In the genomic region with DNA sequence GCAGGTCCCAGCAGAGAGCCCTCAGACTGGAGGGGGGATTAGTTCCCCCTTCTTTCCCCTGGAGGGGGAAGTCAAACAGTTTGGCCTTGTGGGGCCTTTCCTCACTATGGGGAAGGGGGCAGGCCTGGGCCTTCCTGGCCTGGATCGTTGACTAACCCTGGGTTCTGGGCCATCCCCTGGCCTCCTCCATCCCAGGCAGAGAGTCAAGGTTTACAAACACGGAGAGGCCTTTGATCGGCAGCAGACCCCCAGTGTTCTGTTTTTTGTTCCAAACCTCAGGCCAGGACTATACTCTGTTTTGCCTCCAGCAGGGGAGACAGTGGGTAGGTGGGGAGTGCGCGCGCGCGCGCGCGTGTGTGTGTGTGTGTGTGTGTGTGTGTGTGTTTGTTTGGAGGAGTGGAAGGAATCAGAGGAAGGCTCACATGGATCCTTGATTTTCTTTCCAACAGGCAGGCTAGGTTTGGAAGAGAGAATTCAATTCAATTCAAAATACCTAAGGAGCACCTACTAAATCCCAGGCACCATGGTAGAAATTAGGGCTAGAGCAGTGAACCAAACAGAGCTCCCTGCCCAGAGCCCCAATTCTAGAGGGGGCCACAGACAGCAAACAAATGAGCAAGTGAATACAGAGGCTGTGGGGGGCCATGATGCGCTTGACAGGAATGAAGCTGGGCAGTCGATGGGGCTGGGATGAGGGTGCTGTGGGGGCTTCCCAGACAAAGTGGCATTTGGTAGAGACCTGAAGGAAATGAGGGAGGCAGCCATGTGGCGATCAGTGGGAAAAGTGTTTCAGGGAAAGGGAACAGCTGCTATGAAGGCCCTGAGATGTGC, we compare ENCODE assay signal across 1 cellular context.
TF ChIP-seq lines count a peak whose summit lies in the region.

No MANE protein-coding gene starts in this region.

TF ChIP-seq in HepG2, 621 proteins besides CTCF, POLR2A, EP300 and RAD21 (continued from another document and continues in another):
- TF ChIP-seq, protein P1, sequence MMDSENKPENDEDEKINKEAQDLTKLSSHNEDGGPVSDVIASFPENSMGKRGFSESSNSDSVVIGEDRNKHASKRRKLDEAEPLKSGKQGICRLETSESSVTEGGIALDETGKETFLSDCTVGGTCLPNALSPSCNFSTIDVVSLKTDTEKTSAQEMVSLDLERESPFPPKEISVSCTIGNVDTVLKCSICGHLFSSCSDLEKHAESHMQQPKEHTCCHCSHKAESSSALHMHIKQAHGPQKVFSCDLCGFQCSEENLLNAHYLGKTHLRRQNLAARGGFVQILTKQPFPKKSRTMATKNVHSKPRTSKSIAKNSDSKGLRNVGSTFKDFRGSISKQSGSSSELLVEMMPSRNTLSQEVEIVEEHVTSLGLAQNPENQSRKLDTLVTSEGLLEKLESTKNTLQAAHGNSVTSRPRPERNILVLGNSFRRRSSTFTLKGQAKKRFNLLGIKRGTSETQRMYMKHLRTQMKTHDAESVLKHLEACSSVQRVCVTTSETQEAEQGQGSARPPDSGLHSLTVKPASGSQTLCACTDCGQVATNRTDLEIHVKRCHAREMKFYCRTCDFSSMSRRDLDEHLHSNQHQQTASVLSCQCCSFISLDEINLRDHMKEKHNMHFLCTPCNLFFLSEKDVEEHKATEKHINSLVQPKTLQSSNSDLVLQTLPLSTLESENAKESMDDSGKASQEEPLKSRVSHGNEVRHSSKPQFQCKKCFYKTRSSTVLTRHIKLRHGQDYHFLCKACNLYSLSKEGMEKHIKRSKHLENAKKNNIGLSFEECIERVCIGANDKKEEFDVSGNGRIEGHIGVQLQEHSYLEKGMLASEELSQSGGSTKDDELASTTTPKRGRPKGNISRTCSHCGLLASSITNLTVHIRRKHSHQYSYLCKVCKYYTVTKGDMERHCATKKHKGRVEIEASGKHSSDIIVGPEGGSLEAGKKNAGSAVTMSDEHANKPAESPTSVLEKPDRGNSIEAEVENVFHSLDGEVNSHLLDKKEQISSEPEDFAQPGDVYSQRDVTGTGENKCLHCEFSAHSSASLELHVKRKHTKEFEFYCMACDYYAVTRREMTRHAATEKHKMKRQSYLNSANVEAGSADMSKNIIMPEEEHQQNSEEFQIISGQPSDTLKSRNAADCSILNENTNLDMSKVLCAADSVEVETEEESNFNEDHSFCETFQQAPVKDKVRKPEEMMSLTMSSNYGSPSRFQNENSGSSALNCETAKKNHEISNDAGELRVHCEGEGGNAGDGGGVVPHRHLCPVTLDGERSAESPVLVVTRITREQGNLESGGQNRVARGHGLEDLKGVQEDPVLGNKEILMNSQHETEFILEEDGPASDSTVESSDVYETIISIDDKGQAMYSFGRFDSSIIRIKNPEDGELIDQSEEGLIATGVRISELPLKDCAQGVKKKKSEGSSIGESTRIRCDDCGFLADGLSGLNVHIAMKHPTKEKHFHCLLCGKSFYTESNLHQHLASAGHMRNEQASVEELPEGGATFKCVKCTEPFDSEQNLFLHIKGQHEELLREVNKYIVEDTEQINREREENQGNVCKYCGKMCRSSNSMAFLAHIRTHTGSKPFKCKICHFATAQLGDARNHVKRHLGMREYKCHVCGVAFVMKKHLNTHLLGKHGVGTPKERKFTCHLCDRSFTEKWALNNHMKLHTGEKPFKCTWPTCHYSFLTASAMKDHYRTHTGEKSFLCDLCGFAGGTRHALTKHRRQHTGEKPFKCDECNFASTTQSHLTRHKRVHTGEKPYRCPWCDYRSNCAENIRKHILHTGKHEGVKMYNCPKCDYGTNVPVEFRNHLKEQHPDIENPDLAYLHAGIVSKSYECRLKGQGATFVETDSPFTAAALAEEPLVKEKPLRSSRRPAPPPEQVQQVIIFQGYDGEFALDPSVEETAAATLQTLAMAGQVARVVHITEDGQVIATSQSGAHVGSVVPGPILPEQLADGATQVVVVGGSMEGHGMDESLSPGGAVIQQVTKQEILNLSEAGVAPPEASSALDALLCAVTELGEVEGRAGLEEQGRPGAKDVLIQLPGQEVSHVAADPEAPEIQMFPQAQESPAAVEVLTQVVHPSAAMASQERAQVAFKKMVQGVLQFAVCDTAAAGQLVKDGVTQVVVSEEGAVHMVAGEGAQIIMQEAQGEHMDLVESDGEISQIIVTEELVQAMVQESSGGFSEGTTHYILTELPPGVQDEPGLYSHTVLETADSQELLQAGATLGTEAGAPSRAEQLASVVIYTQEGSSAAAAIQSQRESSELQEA (CRISPR knock-in tag; IDR thresholded peaks at IDR 0.05; ENCODE audit: not compliant biosample characterization) = peak; percentile 62
- TF ChIP-seq NR1H2 (CRISPR knock-in tag; IDR thresholded peaks at IDR 0.05; ENCODE audit: borderline replicate concordance, low read depth) (peak; percentile 52; the same call in 1 of the 2 replicates), UBTF (CRISPR knock-in tag; IDR thresholded peaks at IDR 0.05) (peak; percentile 91), NFE2L1 (CRISPR knock-in tag; IDR thresholded peaks at IDR 0.05; ENCODE audit: borderline replicate concordance) (0 out of 2 replicates have a peak, but pooled peaks have one; percentile 68), ZNF101 (CRISPR knock-in tag; IDR thresholded peaks at IDR 0.05; ENCODE audit: borderline replicate concordance, low read depth) (0 out of 2 replicates have a peak, but pooled peaks have one; percentile 13), PRMT3 (CRISPR knock-in tag; IDR thresholded peaks at IDR 0.05; ENCODE audit: borderline replicate concordance, low read depth) (peak; percentile 67; the same call in 1 of the 2 replicates), MED1 (CRISPR knock-in tag; IDR thresholded peaks at IDR 0.05) (peak; percentile 95), ZNF800 (CRISPR knock-in tag; IDR thresholded peaks at IDR 0.05) (no peak), ZSCAN25 (CRISPR knock-in tag; IDR thresholded peaks at IDR 0.05) (0 out of 2 replicates have a peak, but pooled peaks have one; percentile 79), MNT (IDR thresholded peaks at IDR 0.05) (peak; percentile 40; the same call in 1 of the 2 replicates), BRF2 (CRISPR knock-in tag; IDR thresholded peaks at IDR 0.05) (peak; percentile 56; the same call in 1 of the 2 replicates), MZF1 (CRISPR knock-in tag; IDR thresholded peaks at IDR 0.05; ENCODE audit: borderline replicate concordance) (0 out of 2 replicates have a peak, but pooled peaks have one; percentile 61), ZNF430 (CRISPR knock-in tag; IDR thresholded peaks at IDR 0.05) (peak; percentile 95), SMAD9 (CRISPR knock-in tag; IDR thresholded peaks at IDR 0.05) (no peak), MEIS1 (CRISPR knock-in tag; IDR thresholded peaks at IDR 0.05; ENCODE audit: borderline replicate concordance) (0 out of 2 replicates have a peak, but pooled peaks have one; percentile 58), ZNF460 (CRISPR knock-in tag; IDR thresholded peaks at IDR 0.05; ENCODE audit: borderline replicate concordance) (peak; percentile 69; the same call in 1 of the 2 replicates), HOXA3 (CRISPR knock-in tag; IDR thresholded peaks at IDR 0.05) (peak; percentile 74; the same call in 1 of the 2 replicates), MTF1 (CRISPR knock-in tag; IDR thresholded peaks at IDR 0.05) (no peak), SNAPC2 (CRISPR knock-in tag; IDR thresholded peaks at IDR 0.05) (no peak), ZFP90 (CRISPR knock-in tag; IDR thresholded peaks at IDR 0.05; ENCODE audit: borderline replicate concordance) (peak; percentile 74; the same call in 1 of the 2 replicates), ZNF12 (CRISPR knock-in tag; IDR thresholded peaks at IDR 0.05) (0 out of 2 replicates have a peak, but pooled peaks have one; percentile 49), ZEB1 (IDR thresholded peaks at IDR 0.05; ENCODE audit: insufficient replicate concordance, low read depth) (peak; percentile 59)
- TF ChIP-seq, protein P2, sequence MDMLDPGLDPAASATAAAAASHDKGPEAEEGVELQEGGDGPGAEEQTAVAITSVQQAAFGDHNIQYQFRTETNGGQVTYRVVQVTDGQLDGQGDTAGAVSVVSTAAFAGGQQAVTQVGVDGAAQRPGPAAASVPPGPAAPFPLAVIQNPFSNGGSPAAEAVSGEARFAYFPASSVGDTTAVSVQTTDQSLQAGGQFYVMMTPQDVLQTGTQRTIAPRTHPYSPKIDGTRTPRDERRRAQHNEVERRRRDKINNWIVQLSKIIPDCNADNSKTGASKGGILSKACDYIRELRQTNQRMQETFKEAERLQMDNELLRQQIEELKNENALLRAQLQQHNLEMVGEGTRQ (IDR thresholded peaks at IDR 0.05; ENCODE audit: low read depth, low read length) = no peak
- TF ChIP-seq, protein P2 (CRISPR knock-in tag; IDR thresholded peaks at IDR 0.05; ENCODE audit: borderline replicate concordance) = no peak
- TF ChIP-seq, protein P3, sequence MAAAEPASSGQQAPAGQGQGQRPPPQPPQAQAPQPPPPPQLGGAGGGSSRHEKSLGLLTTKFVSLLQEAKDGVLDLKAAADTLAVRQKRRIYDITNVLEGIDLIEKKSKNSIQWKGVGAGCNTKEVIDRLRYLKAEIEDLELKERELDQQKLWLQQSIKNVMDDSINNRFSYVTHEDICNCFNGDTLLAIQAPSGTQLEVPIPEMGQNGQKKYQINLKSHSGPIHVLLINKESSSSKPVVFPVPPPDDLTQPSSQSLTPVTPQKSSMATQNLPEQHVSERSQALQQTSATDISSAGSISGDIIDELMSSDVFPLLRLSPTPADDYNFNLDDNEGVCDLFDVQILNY (CRISPR knock-in tag; conservative IDR thresholded peaks at IDR 0.05) = no peak
- TF ChIP-seq, protein P4, sequence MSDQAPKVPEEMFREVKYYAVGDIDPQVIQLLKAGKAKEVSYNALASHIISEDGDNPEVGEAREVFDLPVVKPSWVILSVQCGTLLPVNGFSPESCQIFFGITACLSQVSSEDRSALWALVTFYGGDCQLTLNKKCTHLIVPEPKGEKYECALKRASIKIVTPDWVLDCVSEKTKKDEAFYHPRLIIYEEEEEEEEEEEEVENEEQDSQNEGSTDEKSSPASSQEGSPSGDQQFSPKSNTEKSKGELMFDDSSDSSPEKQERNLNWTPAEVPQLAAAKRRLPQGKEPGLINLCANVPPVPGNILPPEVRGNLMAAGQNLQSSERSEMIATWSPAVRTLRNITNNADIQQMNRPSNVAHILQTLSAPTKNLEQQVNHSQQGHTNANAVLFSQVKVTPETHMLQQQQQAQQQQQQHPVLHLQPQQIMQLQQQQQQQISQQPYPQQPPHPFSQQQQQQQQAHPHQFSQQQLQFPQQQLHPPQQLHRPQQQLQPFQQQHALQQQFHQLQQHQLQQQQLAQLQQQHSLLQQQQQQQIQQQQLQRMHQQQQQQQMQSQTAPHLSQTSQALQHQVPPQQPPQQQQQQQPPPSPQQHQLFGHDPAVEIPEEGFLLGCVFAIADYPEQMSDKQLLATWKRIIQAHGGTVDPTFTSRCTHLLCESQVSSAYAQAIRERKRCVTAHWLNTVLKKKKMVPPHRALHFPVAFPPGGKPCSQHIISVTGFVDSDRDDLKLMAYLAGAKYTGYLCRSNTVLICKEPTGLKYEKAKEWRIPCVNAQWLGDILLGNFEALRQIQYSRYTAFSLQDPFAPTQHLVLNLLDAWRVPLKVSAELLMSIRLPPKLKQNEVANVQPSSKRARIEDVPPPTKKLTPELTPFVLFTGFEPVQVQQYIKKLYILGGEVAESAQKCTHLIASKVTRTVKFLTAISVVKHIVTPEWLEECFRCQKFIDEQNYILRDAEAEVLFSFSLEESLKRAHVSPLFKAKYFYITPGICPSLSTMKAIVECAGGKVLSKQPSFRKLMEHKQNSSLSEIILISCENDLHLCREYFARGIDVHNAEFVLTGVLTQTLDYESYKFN (CRISPR knock-in tag; conservative IDR thresholded peaks at IDR 0.05) = peak; percentile 98
